Comparison of ENCODE assay signal across 16 cellular contexts in the genomic region with DNA sequence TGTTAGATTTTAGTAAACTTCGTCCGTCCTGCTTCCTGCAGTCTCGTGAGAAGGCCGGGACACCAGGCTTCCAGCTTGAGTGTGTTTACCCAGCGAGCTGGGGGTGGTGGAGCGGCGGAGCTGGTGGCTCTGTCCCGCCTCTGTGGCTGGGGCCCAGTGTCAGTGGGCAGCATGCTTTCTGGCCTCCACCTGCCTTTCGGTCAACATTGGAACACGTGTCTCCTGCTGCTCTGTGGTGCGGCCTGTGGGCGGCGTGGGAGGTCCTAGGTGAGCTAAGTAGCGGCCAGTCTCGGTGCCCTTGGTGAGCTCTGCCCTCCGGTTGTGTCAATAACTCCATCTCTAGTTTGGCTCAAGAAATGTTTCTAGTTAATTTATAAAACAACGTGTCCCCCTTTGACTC.
A peak's percentile ranks its signal among the peaks of the same experiment; 100 is the strongest.
DNase-seq lines count a peak whose midpoint lies in the region; ATAC-seq, FAIRE-seq and TF ChIP-seq lines count a peak whose summit lies in the region.
"Had no signal": no experiment of that assay in that cellular context is flagged by ENCODE, and none has a peak within 500 bp of the region (broad histone marks: within the 10 kb centered on the region; RNA-seq: fewer than 3 reads in every experiment).

No MANE protein-coding gene starts in this region.

- H3K23ac ChIP-seq in H9 (ENCODE audit: insufficient read length, low read depth, low read length) (no peak overlapping the region), neuronal stem cell (ENCODE audit: low read depth, low read length, poor library complexity) (no peak overlapping the region)

- H3K9ac ChIP-seq in H9 (ENCODE audit: extremely low read depth, insufficient read length, low read length) (no peak overlapping the region), neuronal stem cell (ENCODE audit: low read depth, low read length, poor library complexity) (no peak overlapping the region)
- H3K9ac ChIP-seq: SK-N-SH had no signal

- H3K9me3 Mint-ChIP-seq in H9: no peaks in the 10 kb centered on the region

- intact Hi-C loops in gastrocnemius medialis (cut with DNase I; ENCODE audit: low total_unique reads): no loop called here

- H4K91ac ChIP-seq in H9 (ENCODE audit: insufficient read length, low read depth, low read length): no peak overlapping the region
- H4K91ac ChIP-seq in neuronal stem cell (ENCODE audit: low read depth, low read length, poor library complexity): no peak overlapping the region

- H4K20me1 ChIP-seq in H9 (ENCODE audit: control insufficient read depth, insufficient read depth, insufficient read length): no peaks in the 10 kb centered on the region

- in situ Hi-C loops in gastrocnemius medialis (cut with MboI; ENCODE audit: low sequenced_read_pairs in 4 of 4): no loop called here

- H4K8ac ChIP-seq in H9 (replicated peaks; ENCODE audit: insufficient read length, low read depth, low read length) (no peak overlapping the region), neuronal stem cell (ENCODE audit: low read depth, low read length) (no peak overlapping the region)

- peaks cover 4 to 7% of the 10 kb centered on the region in 2 experiments for H3K4me1 Mint-ChIP-seq in H9

- H3K36me3 ChIP-seq in bronchial epithelial cell (ENCODE audit: control insufficient read depth, insufficient read depth, low read length) (no peaks in the 10 kb centered on the region), neuronal stem cell (replicated peaks in 1 of 2; ENCODE audit: control insufficient read depth in 2 of 2, insufficient read depth in 2 of 2, low read length in 2 of 2) (no peaks in the 10 kb centered on the region), gastrocnemius medialis (no peaks in the 10 kb centered on the region)
- H3K36me3 ChIP-seq: BE2C, brain microvascular endothelial cell had no signal

- FAIRE-seq in bronchial epithelial cell (lab: Jason Lieb, UNC): no peak

- H2AFZ ChIP-seq in H9 (ENCODE audit: low read length) (no peak overlapping the region), neuronal stem cell (ENCODE audit: low read length) (no peak overlapping the region)

- no CpG with 5 or more reads among the region's 17 CpGs for WGBS in H9 (ENCODE audit: extremely low coverage, insufficient read length, low lambda C conversion rate)
- WGBS in neuronal stem cell (ENCODE audit: extremely low coverage in 2 of 2, insufficient read length in 2 of 2, insufficient replicate concordance in 1 of 2), 2 donors: no CpG with 5 or more reads among the region's 17 CpGs

- H3K4me1 ChIP-seq in H9 (ENCODE audit: insufficient read depth, low read length): no peaks in the 10 kb centered on the region
- H3K4me1 ChIP-seq in neuronal stem cell (ENCODE audit: control insufficient read depth in 2 of 2, insufficient read depth in 1 of 2, low read depth in 1 of 2, low read length in 2 of 2): peaks cover 2 to 13% of the 10 kb centered on the region in 2 donors
- H3K4me1 ChIP-seq in gastrocnemius medialis: peaks cover 19 to 21% of the 10 kb centered on the region in 2 donors
- H3K4me1 ChIP-seq: BE2C had no signal

- no peak overlapping the region for H2BK5ac ChIP-seq in H9 (ENCODE audit: insufficient read length, low read length)
- peak overlapping the region; percentile 87 for H2BK5ac ChIP-seq in neuronal stem cell (ENCODE audit: low read length)

- TF ChIP-seq POLR2A in gastrocnemius medialis (IDR thresholded peaks at IDR 0.05): no peak

- H3K14ac ChIP-seq in H9 (ENCODE audit: insufficient read depth, low read length): no peak overlapping the region
- no peak overlapping the region for H3K14ac ChIP-seq in neuronal stem cell (ENCODE audit: low read length)

- H2BK12ac ChIP-seq in H9 (ENCODE audit: insufficient read length, low read depth, low read length): no peak overlapping the region
- H2BK12ac ChIP-seq in neuronal stem cell (ENCODE audit: low read length): no peak overlapping the region

- no peak overlapping the region for H4K5ac ChIP-seq in H9 (ENCODE audit: insufficient read length, low read depth, low read length)

- H3K36me3 Mint-ChIP-seq in H9 (ENCODE audit: insufficient read depth in 1 of 3, low read depth in 3 of 3): no peaks in the 10 kb centered on the region

- H3K27ac ChIP-seq in H9 (ENCODE audit: insufficient read length, low read depth, low read length): no peak overlapping the region
- H3K27ac ChIP-seq in neuronal stem cell (replicated peaks; ENCODE audit: low read length): no peak overlapping the region
- H3K27ac ChIP-seq in gastrocnemius medialis: no peak overlapping the region
- H3K27ac ChIP-seq: brain microvascular endothelial cell had no signal

- H3T11ph ChIP-seq in H9 (ENCODE audit: low read length): no peak overlapping the region

- TF ChIP-seq CTCF in H9 (conservative IDR thresholded peaks at IDR 0.05): peak; percentile 24; the same call in 1 of the 3 replicates
- peak; percentile 6 for TF ChIP-seq CTCF in bronchial epithelial cell (IDR thresholded peaks at IDR 0.05; ENCODE audit: insufficient read depth, low read length, severe bottlenecking)
- no peak for TF ChIP-seq CTCF in gastrocnemius medialis (IDR thresholded peaks at IDR 0.05 in 4 of 5, conservative IDR thresholded peaks at IDR 0.05 in 1 of 5)

- H3K56ac ChIP-seq in H9 (ENCODE audit: insufficient read length, low read depth, low read length): no peak overlapping the region

- H3K23me2 ChIP-seq in H9 (ENCODE audit: insufficient read length, low read depth, low read length, poor library complexity, severe bottlenecking): no peaks in the 10 kb centered on the region

- H3K9me3 ChIP-seq in H9 (ENCODE audit: control insufficient read depth, low read depth, low read length) (no peaks in the 10 kb centered on the region), neuronal stem cell (replicated peaks in 1 of 2; ENCODE audit: control insufficient read depth in 2 of 2, insufficient read depth in 1 of 2, low read depth in 1 of 2, low read length in 2 of 2) (no peaks in the 10 kb centered on the region), gastrocnemius medialis (no peaks in the 10 kb centered on the region)
- H3K9me3 ChIP-seq: BE2C, SK-N-SH had no signal

- H3K4me2 ChIP-seq in H9 (ENCODE audit: insufficient read depth, insufficient read length, low read length): no peak overlapping the region
- no peak overlapping the region for H3K4me2 ChIP-seq in neuronal stem cell (ENCODE audit: insufficient read depth, low read length, poor library complexity, severe bottlenecking)
- H3K4me2 ChIP-seq: SK-N-SH had no signal

- H2BK120ac ChIP-seq in H9 (ENCODE audit: low read depth, low read length, poor library complexity, severe bottlenecking) (no peak overlapping the region), neuronal stem cell (ENCODE audit: low read depth, low read length) (no peak overlapping the region)

- H2BK20ac ChIP-seq in H9 (ENCODE audit: low read depth, low read length, poor library complexity, severe bottlenecking): no peak overlapping the region

- H2BK15ac ChIP-seq in H9 (ENCODE audit: low read depth, low read length) (no peak overlapping the region), neuronal stem cell (ENCODE audit: low read length) (peak overlapping the region; percentile 77)

- H3K4me3 ChIP-seq in bronchial epithelial cell (ENCODE audit: low read depth, low read length) (no peak overlapping the region), neuronal stem cell (ENCODE audit: low read length in 2 of 2) (no peak overlapping the region), gastrocnemius medialis (no peak overlapping the region)

- H3K27me3 Mint-ChIP-seq in H9 (ENCODE audit: low read depth): peaks cover 6% of the 10 kb centered on the region

- ATAC-seq in gastrocnemius medialis (no peak), GM21528 (IDR thresholded peaks at IDR 0.05; ENCODE audit: low FRiP score, unreplicated experiment) (no peak)

- no peaks in the 10 kb centered on the region for H3K79me2 ChIP-seq in H9 (ENCODE audit: insufficient read depth, low read length)

- H3K4me3 Mint-ChIP-seq in H9: no peak overlapping the region

- H3K27me3 ChIP-seq in H9 (ENCODE audit: insufficient read depth, low read length): no peaks in the 10 kb centered on the region
- H3K27me3 ChIP-seq in bronchial epithelial cell (ENCODE audit: control insufficient read depth, insufficient read depth, low read length): no peaks in the 10 kb centered on the region
- H3K27me3 ChIP-seq in neuronal stem cell (ENCODE audit: control insufficient read depth in 3 of 3, insufficient read depth in 3 of 3, low read depth in 1 of 3, low read length in 3 of 3): peaks cover 0 to 3% (median 2%) of the 10 kb centered on the region in 3 experiments
- H3K27me3 ChIP-seq in gastrocnemius medialis: no peaks in the 10 kb centered on the region
- H3K27me3 ChIP-seq: BE2C, brain microvascular endothelial cell had no signal

- no peak overlapping the region for H3K27ac Mint-ChIP-seq in H9

- no peak overlapping the region for H3K4ac ChIP-seq in H9 (ENCODE audit: low read depth, low read length)
- no peak overlapping the region for H3K4ac ChIP-seq in neuronal stem cell (ENCODE audit: low read length)

- no peak overlapping the region for H3K18ac ChIP-seq in H9 (ENCODE audit: insufficient read length, low read depth, low read length)
- H3K18ac ChIP-seq in neuronal stem cell (ENCODE audit: low read length): peak overlapping the region; percentile 74

- H2AK5ac ChIP-seq in H9 (ENCODE audit: insufficient read length, low read length) (no peak overlapping the region), neuronal stem cell (ENCODE audit: low read depth, low read length) (no peak overlapping the region)

- no peaks in the 10 kb centered on the region for H3K79me1 ChIP-seq in H9 (ENCODE audit: insufficient read depth, low read depth, low read length, poor library complexity, severe bottlenecking)
- H3K79me1 ChIP-seq in neuronal stem cell (ENCODE audit: low read depth, low read length): peaks cover 2% of the 10 kb centered on the region

- peak; percentile 41 for DNase-seq in H9
- DNase-seq in NCI-H2196 (lab: John Stamatoyannopoulos, UW; ENCODE audit: unreplicated experiment): peak; percentile 86
- DNase-seq in bronchial epithelial cell (ENCODE audit: low read depth): no peak
- DNase-seq in neuronal stem cell (ENCODE audit: low spot score): no peak
- no peak for DNase-seq in middle frontal gyrus (ENCODE audit: extremely low spot score, low spot score)
- DNase-seq in gastrocnemius medialis: no peak
- no peak for DNase-seq in stimulated activated CD4-positive, alpha-beta T cell treated with anti-CD3 and anti-CD28 coated beads, Interleukin-1b, Interleukin-23, amount 100 ng/mL, for 48 hours
- DNase-seq: activated gamma-delta T cell treated with Interleukin-2 at 50 U/mL for 16 hours; BE2C; brain microvascular endothelial cell; DMS79 treated with DMSO at 0.1 percent for 48 hours; effector CD4-positive, alpha-beta T cell; NCI-H1048; SK-N-SH; stimulated activated CD8-positive, alpha-beta memory T cell treated with anti-CD3 and anti-CD28 coated beads, Interleukin-4, amount 100 ng/mL, for 48 hours had no signal

Comparison
In these comparisons a context has a peak if more than half of its experiments do, and no peak if none do; other contexts are left out.
1. DNase-seq: peak in H9 (single experiment) and NCI-H2196 (single experiment); none in bronchial epithelial cell (single experiment), neuronal stem cell (single experiment), middle frontal gyrus (single experiment), gastrocnemius medialis (0 of 2) and stimulated activated CD4-positive, alpha-beta T cell treated with anti-CD3 and anti-CD28 coated beads, Interleukin-1b, Interleukin-23, amount 100 ng/mL, for 48 hours (single experiment).
2. CTCF ChIP-seq: peak in H9 (single experiment) and bronchial epithelial cell (single experiment); none in gastrocnemius medialis (0 of 5).